ENCODE assay signal across 11 cellular contexts in genomic region chr9:123642291-123643278, GRCh38.
A peak's percentile ranks its signal among the peaks of the same experiment; 100 is the strongest.
DNase-seq lines count a peak whose midpoint lies in the region; ATAC-seq and TF ChIP-seq lines count a peak whose summit lies in the region.
"Had no signal": no experiment of that assay in that cellular context is flagged by ENCODE, and none has a peak within 500 bp of the region (broad histone marks: within the 10 kb centered on the region; RNA-seq: fewer than 3 reads in every experiment).

No MANE protein-coding gene starts in this region.

- no peaks in the 10 kb centered on the region for H3K9me3 Mint-ChIP-seq in activated CD8-positive, alpha-beta T cell treated with anti-CD3 and anti-CD28 coated beads for 36 hours
- H3K9me3 Mint-ChIP-seq: central memory CD8-positive, alpha-beta T cell had no signal

- CTCF ChIA-PET in activated CD8-positive, alpha-beta T cell treated with anti-CD3 and anti-CD28 coated beads for 36 hours (lab: Charles Lee), result no interaction called here

- POLR2A ChIA-PET in activated CD8-positive, alpha-beta T cell treated with anti-CD3 and anti-CD28 coated beads for 36 hours (lab: Charles Lee), result no interaction called here

- DNase-seq in DMS53 (lab: John Stamatoyannopoulos, UW) (peak; percentile 98), NCI-H2171 treated with DMSO at 0.1 percent for 48 hours (lab: John Stamatoyannopoulos, UW) (peak; percentile 79), brain pericyte (ENCODE audit: low read depth, low spot score) (peak; percentile 73), mucosa of gallbladder (ENCODE audit: low spot score) (peak; percentile 21), GF-D8 (lab: John Stamatoyannopoulos, UW) (no peak)
- DNase-seq in NK-92 treated with Interleukin-12 subunit alpha and Interleukin-12 subunit beta, amount 100 ng/mL, for 24 hours (lab: John Stamatoyannopoulos, UW), result no peak
- no peak for DNase-seq in activated CD8-positive, alpha-beta T cell treated with anti-CD3 and anti-CD28 coated beads for 36 hours
- DNase-seq: CD8-positive, alpha-beta T cell; SW 1271 had no signal

- intact Hi-C loops in activated CD8-positive, alpha-beta T cell treated with anti-CD3 and anti-CD28 coated beads for 36 hours (cut with micrococcal nuclease), result no loop called here

- peaks cover 33% of the 10 kb centered on the region for H3K4me1 Mint-ChIP-seq in activated CD8-positive, alpha-beta T cell treated with anti-CD3 and anti-CD28 coated beads for 36 hours (ENCODE audit: low read depth)

- ATAC-seq in activated CD8-positive, alpha-beta T cell treated with anti-CD3 and anti-CD28 coated beads for 36 hours, result no peak
- ATAC-seq in HG03432 (IDR thresholded peaks at IDR 0.05; ENCODE audit: unreplicated experiment), result no peak
- ATAC-seq: CD8-positive, alpha-beta T cell had no signal

- H3K4me3 Mint-ChIP-seq in activated CD8-positive, alpha-beta T cell treated with anti-CD3 and anti-CD28 coated beads for 36 hours, result no peak overlapping the region
- H3K4me3 Mint-ChIP-seq: CD8-positive, alpha-beta T cell; central memory CD8-positive, alpha-beta T cell had no signal

- no peak overlapping the region for H3K27ac Mint-ChIP-seq in activated CD8-positive, alpha-beta T cell treated with anti-CD3 and anti-CD28 coated beads for 36 hours

- peaks cover 19% of the 10 kb centered on the region for H3K36me3 Mint-ChIP-seq in activated CD8-positive, alpha-beta T cell treated with anti-CD3 and anti-CD28 coated beads for 36 hours (ENCODE audit: low read depth)

- TF ChIP-seq CTCF in activated CD8-positive, alpha-beta T cell treated with anti-CD3 and anti-CD28 coated beads for 36 hours (IDR thresholded peaks at IDR 0.05), result no peak

- H3K27me3 Mint-ChIP-seq in activated CD8-positive, alpha-beta T cell treated with anti-CD3 and anti-CD28 coated beads for 36 hours, result no peaks in the 10 kb centered on the region
- H3K27me3 Mint-ChIP-seq: central memory CD8-positive, alpha-beta T cell had no signal

Comparison
In these comparisons a context has a peak if more than half of its experiments do, and no peak if none do; other contexts are left out.
1. DNase-seq: peak in DMS53 (single experiment), NCI-H2171 treated with DMSO at 0.1 percent for 48 hours (single experiment), brain pericyte (single experiment) and mucosa of gallbladder (single experiment); none in NK-92 treated with Interleukin-12 subunit alpha and Interleukin-12 subunit beta, amount 100 ng/mL, for 24 hours (single experiment), GF-D8 (single experiment) and activated CD8-positive, alpha-beta T cell treated with anti-CD3 and anti-CD28 coated beads for 36 hours (single experiment).